In the genomic region with DNA sequence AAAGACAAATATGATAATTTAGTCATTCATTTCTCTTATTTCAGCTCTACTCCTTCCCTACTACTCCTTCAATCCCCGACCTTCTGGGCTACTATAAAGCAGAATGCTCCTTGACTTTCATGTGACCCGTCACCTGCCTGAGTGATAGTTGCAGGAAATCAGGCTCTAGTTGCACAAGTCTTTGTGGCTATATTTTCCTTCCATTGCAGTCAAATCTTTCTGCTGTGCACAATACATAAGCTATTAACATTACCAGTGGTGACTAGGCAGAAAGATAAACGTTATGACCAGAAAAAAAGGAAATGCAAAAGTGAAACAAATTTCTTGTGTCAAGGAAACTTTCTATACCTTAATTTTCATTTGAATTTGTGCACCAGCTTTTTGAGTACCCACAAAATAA, we compare ENCODE assay signal across 10 cellular contexts. TPM values are rescaled to one million over a fixed set of nuclear protein-coding genes. Genes with fewer than 3 reads are reported as not detected.
A peak's percentile ranks its signal among the peaks of the same experiment; 100 is the strongest.
DNase-seq lines count a peak whose midpoint lies in the region; ATAC-seq and TF ChIP-seq lines count a peak whose summit lies in the region.
"Had no signal": no experiment of that assay in that cellular context is flagged by ENCODE, and none has a peak within 500 bp of the region (broad histone marks: within the 10 kb centered on the region; RNA-seq: fewer than 3 reads in every experiment).

No MANE protein-coding gene starts in this region.

- no peak overlapping the region for H3K27ac Mint-ChIP-seq in Caco-2 (ENCODE audit: unreplicated experiment)

- no peaks in the 10 kb centered on the region for H4K20me1 ChIP-seq in PC-3 (ENCODE audit: low read length)

- H3K79me2 ChIP-seq in PC-3 (ENCODE audit: low read length): no peaks in the 10 kb centered on the region

- intact Hi-C loops in PC-3 (cut with micrococcal nuclease): no loop called here
- intact Hi-C loops in Caco-2 (cut with micrococcal nuclease; ENCODE audit: unreplicated experiment): no loop called here

- no peaks in the 10 kb centered on the region for H3K9me2 ChIP-seq in PC-3 (replicated peaks; ENCODE audit: low read length)

- no peak overlapping the region for H3K4me3 Mint-ChIP-seq in Caco-2 (ENCODE audit: unreplicated experiment)
- H3K4me3 Mint-ChIP-seq: brain had no signal

- H3K9me3 Mint-ChIP-seq in Caco-2 (ENCODE audit: unreplicated experiment): no peaks in the 10 kb centered on the region
- H3K9me3 Mint-ChIP-seq: brain had no signal

- H3K36me3 ChIP-seq in PC-3 (ENCODE audit: low read depth, low read length) (no peaks in the 10 kb centered on the region), neutrophil (no peaks in the 10 kb centered on the region), Caco-2 (ENCODE audit: control insufficient read depth, insufficient read depth, low read length) (no peaks in the 10 kb centered on the region)

- H3K9ac ChIP-seq in PC-3 (ENCODE audit: low read length): no peak overlapping the region

- H3K4me1 Mint-ChIP-seq in Caco-2 (ENCODE audit: low read depth, unreplicated experiment): peaks cover 6% of the 10 kb centered on the region

- CTCF ChIA-PET in PC-3 (lab: Charles Lee): no interaction called here
- CTCF ChIA-PET in Caco-2 (lab: Charles Lee): no interaction called here

- no peaks in the 10 kb centered on the region for H3F3A ChIP-seq in PC-3 (ENCODE audit: low read length, unreplicated experiment)

- peak; percentile 36 for ATAC-seq in GM19035 (IDR thresholded peaks at IDR 0.05; ENCODE audit: unreplicated experiment)
- ATAC-seq in HG02943 (IDR thresholded peaks at IDR 0.05; ENCODE audit: low read depth, unreplicated experiment): peak; percentile 78
- peak; percentile 35 for ATAC-seq in PC-3

- H3K27me3 ChIP-seq in PC-3 (ENCODE audit: low read length) (no peaks in the 10 kb centered on the region), neutrophil (no peaks in the 10 kb centered on the region), Caco-2 (replicated peaks; ENCODE audit: control insufficient read depth, insufficient read depth, low read length) (no peaks in the 10 kb centered on the region)

- TF ChIP-seq CTCF in PC-3 (conservative IDR thresholded peaks at IDR 0.05; ENCODE audit: low read depth, low read length) (no peak), neutrophil (IDR thresholded peaks at IDR 0.05) (no peak), Caco-2 (IDR thresholded peaks at IDR 0.05; ENCODE audit: insufficient read depth in 1 of 2, low read depth in 1 of 2, low read length in 1 of 2, severe bottlenecking in 1 of 2, unreplicated experiment in 1 of 2) (no peak), GM13976 (IDR thresholded peaks at IDR 0.05; ENCODE audit: borderline replicate concordance, control extremely low read depth, extremely low read depth, insufficient read depth, missing control alignments) (no peak)

- H2AFZ ChIP-seq in PC-3 (ENCODE audit: low read length): peak overlapping the region; percentile 56

- no peak overlapping the region for H3K27ac ChIP-seq in PC-3 (ENCODE audit: low read length)
- H3K27ac ChIP-seq in neutrophil: peak overlapping the region; percentile 93

- no peaks in the 10 kb centered on the region for H3K36me3 Mint-ChIP-seq in Caco-2 (ENCODE audit: insufficient read depth, unreplicated experiment)
- H3K36me3 Mint-ChIP-seq: brain had no signal

- DNase-seq in PC-3 (no peak), hypothalamus (lab: John Stamatoyannopoulos, UW) (no peak), HuH-7.5 (ENCODE audit: low spot score) (no peak), Caco-2 (no peak), GM13976 (ENCODE audit: low spot score) (no peak)

- peaks cover 11% of the 10 kb centered on the region for H3K4me1 ChIP-seq in PC-3 (ENCODE audit: insufficient read depth, low read length)
- peaks cover 85 to 97% of the 10 kb centered on the region in 2 experiments for H3K4me1 ChIP-seq in neutrophil (ENCODE audit: control insufficient read depth in 1 of 2, insufficient read depth in 1 of 2, low read depth in 1 of 2, low read length in 1 of 2)
- no peaks in the 10 kb centered on the region for H3K4me1 ChIP-seq in Caco-2

- in situ Hi-C loops in GM13976 (cut with MboI; ENCODE audit: low sequenced_read_pairs, unreplicated experiment): no loop called here

- no peaks in the 10 kb centered on the region for H3K9me3 ChIP-seq in PC-3 (ENCODE audit: low read length)
- H3K9me3 ChIP-seq in neutrophil: no peaks in the 10 kb centered on the region
- H3K9me3 ChIP-seq in Caco-2: no peaks in the 10 kb centered on the region

- H3K4me2 ChIP-seq in PC-3 (ENCODE audit: low read length): peak overlapping the region; percentile 51

- H3K27me3 Mint-ChIP-seq in Caco-2 (ENCODE audit: insufficient read depth, unreplicated experiment): no peaks in the 10 kb centered on the region
- H3K27me3 Mint-ChIP-seq: brain had no signal

- H3K4me3 ChIP-seq in PC-3 (ENCODE audit: low read length): no peak overlapping the region
- peak overlapping the region; percentile 41 for H3K4me3 ChIP-seq in neutrophil (ENCODE audit: low read depth in 1 of 2, low read length in 1 of 2)
- no peak overlapping the region for H3K4me3 ChIP-seq in Caco-2 (ENCODE audit: low read depth, low read length)

- BruUV-seq in PC-3 (replicated peaks; lab: Mats Ljungman, UMichigan): no TSS peak
- BruUV-seq in Caco-2 (replicated peaks; lab: Mats Ljungman, UMichigan): no TSS peak

- POLR2A ChIA-PET in PC-3 (lab: Charles Lee; ENCODE audit: unreplicated experiment) (no interaction called here), Caco-2 (lab: Charles Lee) (no interaction called here)

RNA-seq across cellular contexts. Expression of a gene that starts 2.3 kb away (rescaled TPM):
- total RNA-seq in PC-3 (2014; rRNA removed) (not detected in 2 replicates), Caco-2 (2022) (not detected in 2 replicates)
- total RNA-seq: LHCN-M2 had no signal

Comparison
In these comparisons a context has a peak if more than half of its experiments do, and no peak if none do; other contexts are left out.
1. H3K4me3 ChIP-seq: peak in neutrophil (2 of 2); none in PC-3 (single experiment) and Caco-2 (single experiment).
2. Peak in every context shown above with its lines, with median percentiles within 50 percentile points of each other: ATAC-seq.